17 cellular contexts compared by ENCODE assay signal in genomic region chrX:4550018-4550417, GRCh38.
DNase-seq lines count a peak whose midpoint lies in the region; ATAC-seq lines count a peak whose summit lies in the region.
"Had no signal": no experiment of that assay in that cellular context is flagged by ENCODE, and none has a peak within 500 bp of the region (broad histone marks: within the 10 kb centered on the region; RNA-seq: fewer than 3 reads in every experiment).

No MANE protein-coding gene starts in this region.

- DNase-seq in ELF-1 (ENCODE audit: low read depth, low spot score) (peak; percentile 17), RKO (ENCODE audit: low spot score) (peak; percentile 10), iPS-NIHi7 (ENCODE audit: extremely low spot score) (peak; percentile 68), ureter (ENCODE audit: low spot score) (no peak)
- DNase-seq in Jurkat, Clone E6-1 (ENCODE audit: low read depth, low spot score), result peak; percentile 1
- DNase-seq in naive thymus-derived CD8-positive, alpha-beta T cell, result no peak
- DNase-seq: activated CD4-positive, alpha-beta T cell treated with anti-CD3 and anti-CD28 coated beads for 1 hour; adrenal gland; BE2C; DMS79; heart left ventricle; naive B cell; stimulated activated CD4-positive, alpha-beta T cell treated with anti-CD3 and anti-CD28 coated beads, Interleukin-1b, Interleukin-23, amount 100 ng/mL, for 48 hours; tibial artery had no signal

- no peaks in the 10 kb centered on the region for H3K4me1 Mint-ChIP-seq in naive thymus-derived CD8-positive, alpha-beta T cell
- H3K4me1 Mint-ChIP-seq: naive B cell had no signal

- H3K9me3 Mint-ChIP-seq in naive thymus-derived CD8-positive, alpha-beta T cell, result no peaks in the 10 kb centered on the region

- POLR2A ChIA-PET in naive thymus-derived CD8-positive, alpha-beta T cell (lab: Charles Lee), result no interaction called here

- no peak overlapping the region for H3K4me3 Mint-ChIP-seq in naive thymus-derived CD8-positive, alpha-beta T cell
- H3K4me3 Mint-ChIP-seq: naive B cell had no signal

- H3K4me3 ChIP-seq in Jurkat, Clone E6-1 (ENCODE audit: low read length), result no peak overlapping the region
- H3K4me3 ChIP-seq: adrenal gland, heart left ventricle, tibial artery had no signal

- ATAC-seq in naive thymus-derived CD8-positive, alpha-beta T cell, result no peak
- ATAC-seq in HG02798 (IDR thresholded peaks at IDR 0.05; ENCODE audit: poor library complexity, unreplicated experiment) (no peak), HG03196 (IDR thresholded peaks at IDR 0.05; ENCODE audit: unreplicated experiment) (no peak)
- ATAC-seq: heart left ventricle, left lobe of liver had no signal

- H3K27ac Mint-ChIP-seq in naive thymus-derived CD8-positive, alpha-beta T cell, result no peak overlapping the region
- H3K27ac Mint-ChIP-seq: naive B cell had no signal

- H3K27me3 Mint-ChIP-seq in naive thymus-derived CD8-positive, alpha-beta T cell, result peaks cover 0 to under 1% (median 0%) of the 10 kb centered on the region in 5 donors

- H3K36me3 Mint-ChIP-seq in naive thymus-derived CD8-positive, alpha-beta T cell, result no peaks in the 10 kb centered on the region
- H3K36me3 Mint-ChIP-seq: naive B cell had no signal

Comparison
In these comparisons a context has a peak if more than half of its experiments do, and no peak if none do; other contexts are left out.
1. DNase-seq: peak in ELF-1 (single experiment), Jurkat, Clone E6-1 (single experiment), RKO (single experiment) and iPS-NIHi7 (single experiment); none in ureter (single experiment) and naive thymus-derived CD8-positive, alpha-beta T cell (0 of 10).